ENCODE assay signal across 14 cellular contexts in the genomic region with DNA sequence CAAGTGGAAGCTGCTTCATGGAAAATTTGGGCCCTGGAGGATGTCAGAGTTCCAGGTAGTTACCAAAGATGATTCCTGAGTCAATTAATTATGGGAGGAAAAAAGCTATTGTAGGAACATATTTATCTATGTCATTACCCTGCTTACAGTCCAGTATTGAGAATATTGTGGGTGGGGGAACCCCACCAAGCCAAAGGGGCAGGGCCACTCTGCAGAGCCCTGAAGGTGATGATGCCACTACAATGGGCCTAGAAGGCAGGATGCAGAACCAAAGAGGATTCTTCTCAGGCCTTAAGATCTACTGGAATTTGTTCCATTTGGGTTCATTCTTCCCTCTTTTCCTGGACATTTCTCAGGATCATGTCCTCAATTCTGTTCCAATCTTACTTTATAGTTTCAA.
"Had no signal": no experiment of that assay in that cellular context is flagged by ENCODE, and none has a peak within 500 bp of the region (broad histone marks: within the 10 kb centered on the region; RNA-seq: fewer than 3 reads in every experiment).

No MANE protein-coding gene starts in this region.

- H3K36me3 Mint-ChIP-seq: naive thymus-derived CD4-positive, alpha-beta T cell; neural progenitor cell had no signal

- H3K4me1 Mint-ChIP-seq: activated CD4-positive, alpha-beta T cell treated with anti-CD3 and anti-CD28 coated beads, Interleukin-2, amount 10 ng/mL, durations not matched to agents 7 days and 5 days; naive thymus-derived CD4-positive, alpha-beta T cell had no signal

- H3K4me3 ChIP-seq: body of pancreas, hepatocyte, mucosa of descending colon, neural progenitor cell, prostate gland, tibial nerve had no signal

- H3K27ac ChIP-seq: body of pancreas, hepatocyte, neural progenitor cell, prostate gland, tibial nerve had no signal

- H3K9me3 Mint-ChIP-seq: activated CD4-positive, alpha-beta T cell treated with anti-CD3 and anti-CD28 coated beads, Interleukin-2, amount 10 ng/mL, durations not matched to agents 7 days and 5 days; activated naive CD4-positive, alpha-beta T cell treated with anti-CD3 and anti-CD28 coated beads for 36 hours; activated T-cell treated with anti-CD3 and anti-CD28 coated beads, Interleukin-2, amount 50 U/mL, for 4 hours; effector memory CD8-positive, alpha-beta T cell; neural progenitor cell; stimulated activated naive CD8-positive, alpha-beta T cell treated with anti-CD3 and anti-CD28 coated beads, Interleukin-15, Interleukin-2, amounts not matched to agents 100 ng/mL and 50 ng/mL, for 24 hours had no signal

- H3K4me3 Mint-ChIP-seq: activated CD4-positive, alpha-beta T cell treated with anti-CD3 and anti-CD28 coated beads, Interleukin-2, amount 10 ng/mL, durations not matched to agents 7 days and 5 days; activated CD8-positive, alpha-beta T cell treated with anti-CD3 and anti-CD28 coated beads, Interleukin-2, amount 10 ng/mL, durations not matched to agents 7 days and 5 days; activated naive CD4-positive, alpha-beta T cell treated with anti-CD3 and anti-CD28 coated beads for 36 hours; activated T-cell treated with anti-CD3 and anti-CD28 coated beads, Interleukin-2, amount 50 U/mL, for 4 hours; effector memory CD8-positive, alpha-beta T cell; naive thymus-derived CD4-positive, alpha-beta T cell; neural progenitor cell; stimulated activated naive CD8-positive, alpha-beta T cell treated with anti-CD3 and anti-CD28 coated beads, Interleukin-15, Interleukin-2, amounts not matched to agents 100 ng/mL and 50 ng/mL, for 24 hours had no signal

- H3K27me3 Mint-ChIP-seq: activated CD4-positive, alpha-beta T cell treated with anti-CD3 and anti-CD28 coated beads, Interleukin-2, amount 10 ng/mL, durations not matched to agents 7 days and 5 days; effector memory CD8-positive, alpha-beta T cell; naive thymus-derived CD4-positive, alpha-beta T cell had no signal

- ATAC-seq: activated CD8-positive, alpha-beta T cell treated with anti-CD3 and anti-CD28 coated beads, Interleukin-2, amount 10 ng/mL, durations not matched to agents 7 days and 5 days; activated T-cell treated with anti-CD3 and anti-CD28 coated beads, Interleukin-2, amount 50 U/mL, for 4 hours; body of pancreas; effector memory CD8-positive, alpha-beta T cell; right cardiac atrium had no signal

- H3K27me3 ChIP-seq: body of pancreas, hepatocyte, neural progenitor cell, tibial nerve had no signal

- DNase-seq: activated CD4-positive, alpha-beta T cell treated with anti-CD3 and anti-CD28 coated beads, Interleukin-2, amount 10 ng/mL, durations not matched to agents 7 days and 5 days; activated CD8-positive, alpha-beta T cell treated with anti-CD3 and anti-CD28 coated beads, Interleukin-2, amount 10 ng/mL, durations not matched to agents 7 days and 5 days; activated naive CD4-positive, alpha-beta T cell treated with anti-CD3 and anti-CD28 coated beads for 36 hours; activated T-cell treated with anti-CD3 and anti-CD28 coated beads, Interleukin-2, amount 50 U/mL, for 4 hours; body of pancreas; effector memory CD8-positive, alpha-beta T cell; mucosa of descending colon; naive thymus-derived CD4-positive, alpha-beta T cell; right cardiac atrium had no signal

- H3K9me3 ChIP-seq: body of pancreas, mucosa of descending colon, prostate gland, tibial nerve had no signal

- H3K36me3 ChIP-seq: neural progenitor cell, prostate gland, tibial nerve had no signal

- H3K4me1 ChIP-seq: neural progenitor cell, prostate gland had no signal

- H3K27ac Mint-ChIP-seq: activated CD4-positive, alpha-beta T cell treated with anti-CD3 and anti-CD28 coated beads, Interleukin-2, amount 10 ng/mL, durations not matched to agents 7 days and 5 days; activated CD8-positive, alpha-beta T cell treated with anti-CD3 and anti-CD28 coated beads, Interleukin-2, amount 10 ng/mL, durations not matched to agents 7 days and 5 days; activated naive CD4-positive, alpha-beta T cell treated with anti-CD3 and anti-CD28 coated beads for 36 hours; effector memory CD8-positive, alpha-beta T cell; naive thymus-derived CD4-positive, alpha-beta T cell; neural progenitor cell; stimulated activated naive CD8-positive, alpha-beta T cell treated with anti-CD3 and anti-CD28 coated beads, Interleukin-15, Interleukin-2, amounts not matched to agents 100 ng/mL and 50 ng/mL, for 24 hours had no signal
